ENCODE assay signal across 1 cellular context in the genomic region with DNA sequence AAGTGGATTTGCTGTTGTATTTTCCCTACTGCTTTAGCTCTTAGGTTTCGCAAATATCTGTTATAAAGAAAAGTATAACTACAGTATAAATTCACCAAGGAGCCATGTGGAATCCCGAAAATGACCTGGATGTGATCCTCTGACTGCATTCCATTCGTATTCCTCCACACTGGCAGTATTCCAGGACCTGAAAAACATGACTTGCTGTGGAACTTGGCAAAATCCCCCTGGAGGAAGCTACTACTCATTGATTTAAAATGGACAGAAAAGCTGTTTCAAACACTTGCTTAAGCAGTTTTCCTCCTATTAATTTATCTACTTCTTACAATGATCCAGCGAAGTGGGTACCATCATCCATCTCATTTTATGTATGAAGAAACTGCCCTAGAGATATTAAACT.
TF ChIP-seq lines count a peak whose summit lies in the region.

No MANE protein-coding gene starts in this region.

TF ChIP-seq in IMR-90, 13 proteins besides CTCF, POLR2A, EP300 and RAD21:
- TF ChIP-seq, protein P1, sequence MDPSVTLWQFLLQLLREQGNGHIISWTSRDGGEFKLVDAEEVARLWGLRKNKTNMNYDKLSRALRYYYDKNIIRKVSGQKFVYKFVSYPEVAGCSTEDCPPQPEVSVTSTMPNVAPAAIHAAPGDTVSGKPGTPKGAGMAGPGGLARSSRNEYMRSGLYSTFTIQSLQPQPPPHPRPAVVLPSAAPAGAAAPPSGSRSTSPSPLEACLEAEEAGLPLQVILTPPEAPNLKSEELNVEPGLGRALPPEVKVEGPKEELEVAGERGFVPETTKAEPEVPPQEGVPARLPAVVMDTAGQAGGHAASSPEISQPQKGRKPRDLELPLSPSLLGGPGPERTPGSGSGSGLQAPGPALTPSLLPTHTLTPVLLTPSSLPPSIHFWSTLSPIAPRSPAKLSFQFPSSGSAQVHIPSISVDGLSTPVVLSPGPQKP (IDR thresholded peaks at IDR 0.05; ENCODE audit: borderline replicate concordance, low read depth, low read length) = no peak
- TF ChIP-seq CEBPB (IDR thresholded peaks at IDR 0.05; ENCODE audit: low read depth, low read length) (no peak), SMC3 (IDR thresholded peaks at IDR 0.05; ENCODE audit: low read depth, low read length) (no peak), CHD1 (IDR thresholded peaks at IDR 0.05; ENCODE audit: low read depth, low read length) (no peak), RCOR1 (IDR thresholded peaks at IDR 0.05; ENCODE audit: insufficient replicate concordance, low read length) (no peak), MAZ (IDR thresholded peaks at IDR 0.05; ENCODE audit: borderline replicate concordance, low read depth, low read length) (no peak), MXI1 (IDR thresholded peaks at IDR 0.05; ENCODE audit: borderline replicate concordance, low read depth, low read length) (no peak), USF2 (IDR thresholded peaks at IDR 0.05; ENCODE audit: low read depth, low read length) (no peak)
TF ChIP-seq in IMR-90: peak in this region for 0.
